In the genomic region with DNA sequence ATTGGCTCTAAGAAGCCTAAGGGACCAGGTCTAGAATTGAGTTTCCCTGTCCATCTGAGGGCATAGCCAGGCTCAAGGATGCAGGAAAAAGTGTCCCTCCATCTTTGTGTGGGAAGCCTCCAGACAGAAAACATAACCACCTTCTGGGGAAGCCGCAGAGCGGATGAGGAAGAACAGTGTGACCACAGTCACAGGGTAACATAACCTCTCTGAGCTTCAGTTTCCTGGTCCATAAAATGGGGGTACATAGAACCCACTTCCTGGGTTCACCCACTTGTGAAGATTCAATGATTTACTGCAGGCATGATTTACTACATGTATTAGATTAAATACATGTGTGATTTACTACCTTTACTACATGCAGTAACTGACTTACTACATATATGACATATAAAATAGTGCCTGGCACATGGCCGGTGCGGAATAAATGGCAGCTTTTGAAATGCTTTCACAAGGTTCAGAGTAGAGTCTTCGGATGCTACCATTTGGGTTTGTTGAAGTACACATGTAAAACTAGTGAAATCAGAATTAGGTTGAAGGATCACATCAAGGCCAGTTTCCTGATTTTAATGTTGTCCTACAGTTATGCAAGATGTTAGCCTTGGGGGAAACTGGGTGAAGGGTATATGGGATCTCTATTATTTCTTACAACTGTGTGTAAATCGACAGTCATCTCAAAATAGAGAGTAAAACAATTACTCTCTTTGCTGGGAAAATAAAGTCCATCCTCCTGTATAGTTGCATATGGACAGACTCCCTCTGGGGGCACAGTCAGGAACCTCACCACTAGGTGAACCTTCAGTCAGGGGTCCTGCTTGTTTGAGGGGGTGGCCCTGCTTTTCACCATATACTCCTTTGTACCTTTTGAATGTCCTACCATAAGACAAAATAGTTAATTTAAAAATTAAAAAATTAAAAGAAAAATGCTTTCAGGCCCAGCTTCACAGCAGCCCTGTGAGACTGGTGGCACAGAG, we compare ENCODE assay signal across 1 cellular context.
TF ChIP-seq lines count a peak whose summit lies in the region.

No MANE protein-coding gene starts in this region.

TF ChIP-seq in GM23338, 12 proteins besides CTCF, POLR2A, EP300 and RAD21 (continued from another document):
- TF ChIP-seq, protein P1, sequence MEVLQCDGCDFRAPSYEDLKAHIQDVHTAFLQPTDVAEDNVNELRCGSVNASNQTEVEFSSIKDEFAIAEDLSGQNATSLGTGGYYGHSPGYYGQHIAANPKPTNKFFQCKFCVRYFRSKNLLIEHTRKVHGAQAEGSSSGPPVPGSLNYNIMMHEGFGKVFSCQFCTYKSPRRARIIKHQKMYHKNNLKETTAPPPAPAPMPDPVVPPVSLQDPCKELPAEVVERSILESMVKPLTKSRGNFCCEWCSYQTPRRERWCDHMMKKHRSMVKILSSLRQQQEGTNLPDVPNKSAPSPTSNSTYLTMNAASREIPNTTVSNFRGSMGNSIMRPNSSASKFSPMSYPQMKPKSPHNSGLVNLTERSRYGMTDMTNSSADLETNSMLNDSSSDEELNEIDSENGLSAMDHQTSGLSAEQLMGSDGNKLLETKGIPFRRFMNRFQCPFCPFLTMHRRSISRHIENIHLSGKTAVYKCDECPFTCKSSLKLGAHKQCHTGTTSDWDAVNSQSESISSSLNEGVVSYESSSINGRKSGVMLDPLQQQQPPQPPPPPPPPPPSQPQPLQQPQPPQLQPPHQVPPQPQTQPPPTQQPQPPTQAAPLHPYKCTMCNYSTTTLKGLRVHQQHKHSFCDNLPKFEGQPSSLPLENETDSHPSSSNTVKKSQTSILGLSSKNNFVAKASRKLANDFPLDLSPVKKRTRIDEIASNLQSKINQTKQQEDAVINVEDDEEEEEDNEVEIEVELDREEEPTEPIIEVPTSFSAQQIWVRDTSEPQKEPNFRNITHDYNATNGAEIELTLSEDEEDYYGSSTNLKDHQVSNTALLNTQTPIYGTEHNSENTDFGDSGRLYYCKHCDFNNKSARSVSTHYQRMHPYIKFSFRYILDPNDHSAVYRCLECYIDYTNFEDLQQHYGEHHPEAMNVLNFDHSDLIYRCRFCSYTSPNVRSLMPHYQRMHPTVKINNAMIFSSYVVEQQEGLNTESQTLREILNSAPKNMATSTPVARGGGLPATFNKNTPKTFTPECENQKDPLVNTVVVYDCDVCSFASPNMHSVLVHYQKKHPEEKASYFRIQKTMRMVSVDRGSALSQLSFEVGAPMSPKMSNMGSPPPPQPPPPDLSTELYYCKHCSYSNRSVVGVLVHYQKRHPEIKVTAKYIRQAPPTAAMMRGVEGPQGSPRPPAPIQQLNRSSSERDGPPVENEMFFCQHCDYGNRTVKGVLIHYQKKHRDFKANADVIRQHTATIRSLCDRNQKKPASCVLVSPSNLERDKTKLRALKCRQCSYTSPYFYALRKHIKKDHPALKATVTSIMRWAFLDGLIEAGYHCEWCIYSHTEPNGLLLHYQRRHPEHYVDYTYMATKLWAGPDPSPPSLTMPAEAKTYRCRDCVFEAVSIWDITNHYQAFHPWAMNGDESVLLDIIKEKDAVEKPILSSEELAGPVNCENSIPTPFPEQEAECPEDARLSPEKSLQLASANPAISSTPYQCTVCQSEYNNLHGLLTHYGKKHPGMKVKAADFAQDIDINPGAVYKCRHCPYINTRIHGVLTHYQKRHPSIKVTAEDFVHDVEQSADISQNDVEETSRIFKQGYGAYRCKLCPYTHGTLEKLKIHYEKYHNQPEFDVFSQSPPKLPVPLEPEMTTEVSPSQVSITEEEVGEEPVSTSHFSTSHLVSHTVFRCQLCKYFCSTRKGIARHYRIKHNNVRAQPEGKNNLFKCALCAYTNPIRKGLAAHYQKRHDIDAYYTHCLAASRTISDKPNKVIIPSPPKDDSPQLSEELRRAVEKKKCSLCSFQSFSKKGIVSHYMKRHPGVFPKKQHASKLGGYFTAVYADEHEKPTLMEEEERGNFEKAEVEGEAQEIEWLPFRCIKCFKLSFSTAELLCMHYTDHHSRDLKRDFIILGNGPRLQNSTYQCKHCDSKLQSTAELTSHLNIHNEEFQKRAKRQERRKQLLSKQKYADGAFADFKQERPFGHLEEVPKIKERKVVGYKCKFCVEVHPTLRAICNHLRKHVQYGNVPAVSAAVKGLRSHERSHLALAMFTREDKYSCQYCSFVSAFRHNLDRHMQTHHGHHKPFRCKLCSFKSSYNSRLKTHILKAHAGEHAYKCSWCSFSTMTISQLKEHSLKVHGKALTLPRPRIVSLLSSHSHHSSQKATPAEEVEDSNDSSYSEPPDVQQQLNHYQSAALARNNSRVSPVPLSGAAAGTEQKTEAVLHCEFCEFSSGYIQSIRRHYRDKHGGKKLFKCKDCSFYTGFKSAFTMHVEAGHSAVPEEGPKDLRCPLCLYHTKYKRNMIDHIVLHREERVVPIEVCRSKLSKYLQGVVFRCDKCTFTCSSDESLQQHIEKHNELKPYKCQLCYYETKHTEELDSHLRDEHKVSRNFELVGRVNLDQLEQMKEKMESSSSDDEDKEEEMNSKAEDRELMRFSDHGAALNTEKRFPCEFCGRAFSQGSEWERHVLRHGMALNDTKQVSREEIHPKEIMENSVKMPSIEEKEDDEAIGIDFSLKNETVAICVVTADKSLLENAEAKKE (CRISPR knock-in tag; IDR thresholded peaks at IDR 0.05): no peak
- no peak for TF ChIP-seq STAT1 (IDR thresholded peaks at IDR 0.05; ENCODE audit: unreplicated experiment)
- TF ChIP-seq, protein P2, sequence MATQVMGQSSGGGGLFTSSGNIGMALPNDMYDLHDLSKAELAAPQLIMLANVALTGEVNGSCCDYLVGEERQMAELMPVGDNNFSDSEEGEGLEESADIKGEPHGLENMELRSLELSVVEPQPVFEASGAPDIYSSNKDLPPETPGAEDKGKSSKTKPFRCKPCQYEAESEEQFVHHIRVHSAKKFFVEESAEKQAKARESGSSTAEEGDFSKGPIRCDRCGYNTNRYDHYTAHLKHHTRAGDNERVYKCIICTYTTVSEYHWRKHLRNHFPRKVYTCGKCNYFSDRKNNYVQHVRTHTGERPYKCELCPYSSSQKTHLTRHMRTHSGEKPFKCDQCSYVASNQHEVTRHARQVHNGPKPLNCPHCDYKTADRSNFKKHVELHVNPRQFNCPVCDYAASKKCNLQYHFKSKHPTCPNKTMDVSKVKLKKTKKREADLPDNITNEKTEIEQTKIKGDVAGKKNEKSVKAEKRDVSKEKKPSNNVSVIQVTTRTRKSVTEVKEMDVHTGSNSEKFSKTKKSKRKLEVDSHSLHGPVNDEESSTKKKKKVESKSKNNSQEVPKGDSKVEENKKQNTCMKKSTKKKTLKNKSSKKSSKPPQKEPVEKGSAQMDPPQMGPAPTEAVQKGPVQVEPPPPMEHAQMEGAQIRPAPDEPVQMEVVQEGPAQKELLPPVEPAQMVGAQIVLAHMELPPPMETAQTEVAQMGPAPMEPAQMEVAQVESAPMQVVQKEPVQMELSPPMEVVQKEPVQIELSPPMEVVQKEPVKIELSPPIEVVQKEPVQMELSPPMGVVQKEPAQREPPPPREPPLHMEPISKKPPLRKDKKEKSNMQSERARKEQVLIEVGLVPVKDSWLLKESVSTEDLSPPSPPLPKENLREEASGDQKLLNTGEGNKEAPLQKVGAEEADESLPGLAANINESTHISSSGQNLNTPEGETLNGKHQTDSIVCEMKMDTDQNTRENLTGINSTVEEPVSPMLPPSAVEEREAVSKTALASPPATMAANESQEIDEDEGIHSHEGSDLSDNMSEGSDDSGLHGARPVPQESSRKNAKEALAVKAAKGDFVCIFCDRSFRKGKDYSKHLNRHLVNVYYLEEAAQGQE (IDR thresholded peaks at IDR 0.05; ENCODE audit: unreplicated experiment): no peak
- no peak for TF ChIP-seq CREB1 (CRISPR knock-in tag; IDR thresholded peaks at IDR 0.05; ENCODE audit: low read depth)
